In the genomic region with DNA sequence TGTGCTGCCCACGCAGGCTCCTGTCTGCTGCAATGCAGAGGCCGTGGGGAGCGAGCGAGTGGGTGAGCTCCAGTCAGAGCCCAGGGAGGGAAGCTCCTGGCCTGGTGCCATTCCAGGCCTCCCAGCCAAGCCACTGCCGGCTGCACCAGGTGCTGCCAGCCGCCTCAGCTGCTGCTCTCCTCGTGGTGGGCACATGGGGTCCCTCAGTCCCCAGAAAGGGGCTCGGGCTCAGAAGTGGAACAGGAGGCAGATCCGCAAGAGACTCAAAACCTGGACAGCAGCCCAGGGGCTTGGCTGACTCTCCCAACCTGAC, we compare ENCODE assay signal across 13 cellular contexts. TPM values are rescaled to one million over a fixed set of nuclear protein-coding genes. Genes with fewer than 3 reads are reported as not detected.
DNase-seq lines count a peak whose midpoint lies in the region; ATAC-seq and TF ChIP-seq lines count a peak whose summit lies in the region.
"Had no signal": no experiment of that assay in that cellular context is flagged by ENCODE, and none has a peak within 500 bp of the region (broad histone marks: within the 10 kb centered on the region; RNA-seq: fewer than 3 reads in every experiment).

No MANE protein-coding gene starts in this region.

- no peaks in the 10 kb centered on the region for H3K36me3 Mint-ChIP-seq in endothelial cell (ENCODE audit: low read depth, unreplicated experiment)
- H3K36me3 Mint-ChIP-seq: IgD-negative memory B cell had no signal

- no peaks in the 10 kb centered on the region for H3K27me3 ChIP-seq in left lung

- no peak for TF ChIP-seq CTCF in astrocyte of the spinal cord (IDR thresholded peaks at IDR 0.05; ENCODE audit: low read depth, low read length)
- TF ChIP-seq CTCF in left lung (IDR thresholded peaks at IDR 0.05), result no peak
- no peak for TF ChIP-seq CTCF in lower leg skin (IDR thresholded peaks at IDR 0.05)
- TF ChIP-seq CTCF in endothelial cell (IDR thresholded peaks at IDR 0.05; ENCODE audit: unreplicated experiment), result no peak

- H3K27ac ChIP-seq in left lung, result no peak overlapping the region

- WGBS in lower leg skin, 2 donors, result 51 to 61% methylated on average over 5 to 8 of the region's 9 CpGs

- no peak for ATAC-seq in left lung
- ATAC-seq: activated CD4-positive, CD25-positive, alpha-beta regulatory T cell treated with anti-CD3 and anti-CD28 coated beads, Interleukin-2, amount 50 U/mL, for 24 hours; activated T-cell treated with anti-CD3 and anti-CD28 coated beads, Interleukin-2, amount 50 U/mL, for 4 hours; stimulated activated naive CD8-positive, alpha-beta T cell treated with anti-CD3 and anti-CD28 coated beads, Interleukin-15, amount 100 ng/mL, for 72 hours had no signal

- H3K27ac Mint-ChIP-seq in endothelial cell (ENCODE audit: unreplicated experiment), result no peak overlapping the region
- H3K27ac Mint-ChIP-seq: IgD-negative memory B cell; stimulated activated naive CD8-positive, alpha-beta T cell treated with anti-CD3 and anti-CD28 coated beads, Interleukin-15, amount 100 ng/mL, for 72 hours had no signal

- H3K9me3 Mint-ChIP-seq in endothelial cell (ENCODE audit: unreplicated experiment), result no peaks in the 10 kb centered on the region
- H3K9me3 Mint-ChIP-seq: activated T-cell treated with anti-CD3 and anti-CD28 coated beads, Interleukin-2, amount 50 U/mL, for 4 hours; IgD-negative memory B cell; stimulated activated naive CD8-positive, alpha-beta T cell treated with anti-CD3 and anti-CD28 coated beads, Interleukin-15, amount 100 ng/mL, for 72 hours had no signal

- DNase-seq in 8988T (peak; percentile 60), NCI-H1105 treated with DMSO at 0.1 percent for 48 hours (lab: John Stamatoyannopoulos, UW) (peak; percentile 48), astrocyte of the spinal cord (ENCODE audit: low read depth, low spot score) (peak; percentile 24), left lung (peak; percentile 37 to 73), OCI-M1 (lab: John Stamatoyannopoulos, UW) (no peak), lower leg skin (ENCODE audit: low spot score in 2 of 2) (no peak), NCI-H1417 (lab: John Stamatoyannopoulos, UW) (no peak), endothelial cell (ENCODE audit: low spot score) (no peak)
- DNase-seq: activated T-cell treated with anti-CD3 and anti-CD28 coated beads, Interleukin-2, amount 50 U/mL, for 4 hours; stimulated activated CD4-positive, alpha-beta T cell treated with anti-CD3 and anti-CD28 coated beads, Interleukin-4, amount 100 ng/mL, for 1 hour had no signal

- peaks cover 0 to 7% of the 10 kb centered on the region in 2 donors for H3K36me3 ChIP-seq in left lung

- no peaks in the 10 kb centered on the region for H3K9me3 ChIP-seq in left lung

- H3K4me3 Mint-ChIP-seq in endothelial cell (ENCODE audit: unreplicated experiment), result no peak overlapping the region
- H3K4me3 Mint-ChIP-seq: activated T-cell treated with anti-CD3 and anti-CD28 coated beads, Interleukin-2, amount 50 U/mL, for 4 hours; stimulated activated naive CD8-positive, alpha-beta T cell treated with anti-CD3 and anti-CD28 coated beads, Interleukin-15, amount 100 ng/mL, for 72 hours had no signal

- H3K4me1 ChIP-seq in left lung, result peaks cover 23 to 29% of the 10 kb centered on the region in 2 donors

- in situ Hi-C loops in astrocyte of the spinal cord (cut with HindIII; ENCODE audit: low sequenced_read_pairs), result no loop called here

- TF ChIP-seq POLR2A in lower leg skin (IDR thresholded peaks at IDR 0.05), result no peak

- no peaks in the 10 kb centered on the region for H3K4me1 Mint-ChIP-seq in endothelial cell (ENCODE audit: unreplicated experiment)

- peaks cover 4% of the 10 kb centered on the region for H3K27me3 Mint-ChIP-seq in endothelial cell (ENCODE audit: unreplicated experiment)
- H3K27me3 Mint-ChIP-seq: IgD-negative memory B cell; stimulated activated naive CD8-positive, alpha-beta T cell treated with anti-CD3 and anti-CD28 coated beads, Interleukin-15, amount 100 ng/mL, for 72 hours had no signal

- intact Hi-C loops in left lung (cut with DNase I) (no loop called here), lower leg skin (cut with DNase I; ENCODE audit: low total_unique reads) (no loop called here)

- H3K4me3 ChIP-seq in astrocyte of the spinal cord (ENCODE audit: low read depth, low read length), result no peak overlapping the region
- H3K4me3 ChIP-seq in left lung, result no peak overlapping the region
- no peak overlapping the region for H3K4me3 ChIP-seq in lower leg skin (ENCODE audit: low read depth, poor library complexity, severe bottlenecking)

RNA-seq across cellular contexts. Expression of a gene that starts 2.4 kb away (rescaled TPM):
- total RNA-seq in left lung (1 to 10 TPM; 4.5 to 7.7 TPM), lower leg skin (10 to 100 TPM in 1 of 4 donors, 1 to 10 TPM in 3; 3.4 to 10.2 (median 7.2) TPM), endothelial cell (ENCODE audit: unreplicated experiment) (10.9 TPM)

RNA-seq across cellular contexts. Expression of a gene that starts 11.2 kb away (rescaled TPM):
- total RNA-seq in left lung, result 10 to 100 TPM; 20.3 to 20.6 TPM
- 10 to 100 TPM in 3 of 4 donors, 1 to 10 TPM in 1; 6.6 to 14.1 (median 13.0) TPM for total RNA-seq in lower leg skin
- total RNA-seq in endothelial cell (ENCODE audit: unreplicated experiment), result 10.4 TPM

RNA-seq across cellular contexts. Expression of a gene that starts 16.6 kb away (rescaled TPM):
- 100 to 1,000 TPM; 122 to 133 TPM for total RNA-seq in left lung
- total RNA-seq in lower leg skin, result 100 to 1,000 TPM; 129 to 188 (median 167) TPM
- total RNA-seq in endothelial cell (ENCODE audit: unreplicated experiment), result 151 TPM

Comparison
In these comparisons a context has a peak if more than half of its experiments do, and no peak if none do; other contexts are left out.
1. DNase-seq: peak in 8988T (single experiment), NCI-H1105 treated with DMSO at 0.1 percent for 48 hours (single experiment), astrocyte of the spinal cord (single experiment) and left lung (2 of 2); none in OCI-M1 (single experiment), lower leg skin (0 of 2), NCI-H1417 (0 of 3) and endothelial cell (single experiment).